ENCODE assay signal across 21 cellular contexts in the genomic region with DNA sequence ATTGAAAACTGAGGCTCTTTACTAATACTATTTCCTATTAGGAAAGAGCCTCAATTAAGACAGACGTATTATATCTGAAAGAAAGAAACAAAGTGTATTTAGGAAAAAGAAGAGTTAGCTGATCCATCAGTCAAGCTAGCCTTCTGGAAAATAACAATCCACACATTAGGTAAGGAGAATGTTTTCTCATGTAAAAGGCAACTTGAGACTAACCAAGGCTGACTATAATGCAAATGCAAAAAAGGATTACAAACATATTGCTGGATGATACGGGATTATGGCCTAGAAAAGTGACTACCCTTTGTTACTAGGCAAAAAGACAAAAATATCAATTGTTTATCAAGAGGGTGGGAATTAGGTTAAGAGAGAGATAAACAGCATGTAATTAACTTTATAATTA.
"Had no signal": no experiment of that assay in that cellular context is flagged by ENCODE, and none has a peak within 500 bp of the region (broad histone marks: within the 10 kb centered on the region; RNA-seq: fewer than 3 reads in every experiment).

No MANE protein-coding gene starts in this region.

- H3K27me3 Mint-ChIP-seq: T-cell had no signal

- H3K27ac ChIP-seq: RWPE1 had no signal

- H3K9me2 ChIP-seq: SK-N-SH had no signal

- ATAC-seq: Panc1, T-cell had no signal

- H3K4me2 ChIP-seq: SK-N-SH had no signal

- H3K9ac ChIP-seq: SK-N-SH had no signal

- H3K4me3 Mint-ChIP-seq: T-cell had no signal

- H3K9me3 Mint-ChIP-seq: T-cell had no signal

- H3K4me1 Mint-ChIP-seq: T-cell had no signal

- DNase-seq: KBM-7, NCI-H1092, NCI-H1105 treated with DMSO at 0.1 percent for 48 hours, NCI-H1417 treated with DMSO at 0.1 percent for 48 hours, NCI-H146, NCI-H1694 treated with DMSO at 0.1 percent for 48 hours, NCI-H1930, NCI-H2081, NCI-H2107, NCI-H2227 treated with DMSO at 0.1 percent for 48 hours, NCI-H446, NCI-H510A, NCI-H524 treated with DMSO at 0.1 percent for 48 hours, NCI-H69, NCI-H774, SHP77, SK-N-SH, SW 1271, T-cell had no signal

- H3K36me3 Mint-ChIP-seq: T-cell had no signal

- H3K27ac Mint-ChIP-seq: T-cell had no signal

- H3K9me3 ChIP-seq: SK-N-SH had no signal
